ENCODE assay signal across 8 cellular contexts in genomic region chr2:233349005-233349998, GRCh38. TPM values are rescaled to one million over a fixed set of nuclear protein-coding genes. Genes with fewer than 3 reads are reported as not detected.
DNase-seq lines count a peak whose midpoint lies in the region; ATAC-seq and TF ChIP-seq lines count a peak whose summit lies in the region.

No MANE protein-coding gene starts in this region.

- H3K27ac ChIP-seq in gastroesophageal sphincter = no peak overlapping the region
- peak overlapping the region in 6 of 8 donors; percentile 18 to 81 (median 66) for H3K27ac ChIP-seq in spleen

- 49 to 82% methylated on average over 4 to 11 of the region's 15 CpGs for WGBS in gastroesophageal sphincter (ENCODE audit: low coverage in 1 of 2), 2 donors
- 37 to 40% (median 40%) methylated on average over 13 to 15 of the region's 15 CpGs for WGBS in spleen, 5 donors

- peak; percentile 52 for ATAC-seq in GM19395 (IDR thresholded peaks at IDR 0.05; ENCODE audit: unreplicated experiment)
- peak; percentile 54 for ATAC-seq in gastroesophageal sphincter

- peak overlapping the region; percentile 36 for H3K9ac ChIP-seq in Loucy (ENCODE audit: low read depth, low read length, poor library complexity, severe bottlenecking)

- H3F3A ChIP-seq in Loucy (ENCODE audit: low read depth) = no peaks in the 10 kb centered on the region

- TF ChIP-seq EP300 in gastroesophageal sphincter (IDR thresholded peaks at IDR 0.05) = no peak

- TF ChIP-seq CTCF in Loucy (conservative IDR thresholded peaks at IDR 0.05; ENCODE audit: low read length) (no peak), gastroesophageal sphincter (IDR thresholded peaks at IDR 0.05) (no peak), spleen (IDR thresholded peaks at IDR 0.05 in 8 of 11, conservative IDR thresholded peaks at IDR 0.05 in 3 of 11) (no peak)

- H3K4me3 ChIP-seq in Loucy (ENCODE audit: low read length, poor library complexity, severe bottlenecking) (no peak overlapping the region), gastroesophageal sphincter (no peak overlapping the region), spleen (peak overlapping the region in 1 of 8 donors; percentile 25)

- no peaks in the 10 kb centered on the region for H4K20me1 ChIP-seq in Loucy (ENCODE audit: insufficient read depth, low read length, poor library complexity, severe bottlenecking)

- no peaks in the 10 kb centered on the region for H3K9me2 ChIP-seq in Loucy (replicated peaks; ENCODE audit: low read depth, low read length)

- intact Hi-C loops in spleen (cut with DNase I; ENCODE audit: low total_unique reads) = no loop called here

- DNase-seq in COLO668 (lab: John Stamatoyannopoulos, UW; ENCODE audit: unreplicated experiment) = peak; percentile 72
- DNase-seq in spleen = peak; percentile 94
- no peak for DNase-seq in effector CD8-positive, alpha-beta T cell (lab: John Stamatoyannopoulos, UW)
- no peak for DNase-seq in stimulated activated CD4-positive, alpha-beta T cell treated with anti-CD3 and anti-CD28 coated beads, Interleukin-12 subunit alpha, Interleukin-12 subunit beta, amount 100 ng/mL, for 4 hours
- no peak for DNase-seq in NCI-H1436 (lab: John Stamatoyannopoulos, UW)

- H3K9me3 ChIP-seq in Loucy (ENCODE audit: insufficient read depth, low read depth, low read length) (no peaks in the 10 kb centered on the region), gastroesophageal sphincter (no peaks in the 10 kb centered on the region), spleen (no peaks in the 10 kb centered on the region)

- H2AFZ ChIP-seq in Loucy (ENCODE audit: low read length) = peak overlapping the region; percentile 41; the same call in 1 of the 2 replicates

- H3K4me1 ChIP-seq in Loucy (ENCODE audit: insufficient read depth, low read length, poor library complexity, severe bottlenecking) (peaks cover 38% of the 10 kb centered on the region), gastroesophageal sphincter (peaks cover 0 to 28% (median 6%) of the 10 kb centered on the region in 3 donors), spleen (peaks cover 26 to 66% (median 46%) of the 10 kb centered on the region in 6 donors)

- no peak for TF ChIP-seq POLR2A in gastroesophageal sphincter (IDR thresholded peaks at IDR 0.05)
- TF ChIP-seq POLR2A in spleen (IDR thresholded peaks at IDR 0.05) = no peak

- H3K79me2 ChIP-seq in Loucy (ENCODE audit: insufficient read depth, low read length) = no peaks in the 10 kb centered on the region

- no peaks in the 10 kb centered on the region for H3K27me3 ChIP-seq in Loucy (ENCODE audit: insufficient read depth, low read length, poor library complexity, severe bottlenecking)
- no peaks in the 10 kb centered on the region for H3K27me3 ChIP-seq in gastroesophageal sphincter
- no peaks in the 10 kb centered on the region for H3K27me3 ChIP-seq in spleen (replicated peaks in 1 of 7)

- H3K4me2 ChIP-seq in Loucy (ENCODE audit: low read depth, low read length, poor library complexity, severe bottlenecking) = peak overlapping the region; percentile 43

- H3K36me3 ChIP-seq in Loucy (ENCODE audit: insufficient read depth, low read length) = no peaks in the 10 kb centered on the region
- no peaks in the 10 kb centered on the region for H3K36me3 ChIP-seq in gastroesophageal sphincter
- no peaks in the 10 kb centered on the region for H3K36me3 ChIP-seq in spleen

RNA-seq across cellular contexts. Expression of gene DGKD, which starts 5.0 kb away (rescaled TPM):
- total RNA-seq in gastroesophageal sphincter (10 to 100 TPM in 3 of 4 donors, 1 to 10 TPM in 1; 9.1 to 21.9 (median 17.8) TPM), spleen (100 to 1,000 TPM in 4 of 7 donors, 10 to 100 TPM in 3; 45.2 to 120 (median 102) TPM)
- 10 to 100 TPM; 21.9 to 35.6 (median 32.1) TPM for polyA plus RNA-seq in spleen

RNA-seq across cellular contexts. Expression of gene SAG, which starts 41.7 kb away (rescaled TPM):
- total RNA-seq in gastroesophageal sphincter (1 to 10 TPM in 1 of 4 donors, not detected in 3; 1.5 TPM), spleen (under 1 TPM in 2 of 7 donors, not detected in 5; 0.09 to 0.20 TPM)
- not detected for polyA plus RNA-seq in spleen

Comparison
In these comparisons a context has a peak if more than half of its experiments do, and no peak if none do; other contexts are left out.
1. DNase-seq: peak in COLO668 (single experiment) and spleen (single experiment); none in effector CD8-positive, alpha-beta T cell (single experiment), stimulated activated CD4-positive, alpha-beta T cell treated with anti-CD3 and anti-CD28 coated beads, Interleukin-12 subunit alpha, Interleukin-12 subunit beta, amount 100 ng/mL, for 4 hours (single experiment) and NCI-H1436 (single experiment).
2. H3K27ac ChIP-seq: peak in spleen (6 of 8); none in gastroesophageal sphincter (0 of 4).